8 cellular contexts compared by ENCODE assay signal in the genomic region with DNA sequence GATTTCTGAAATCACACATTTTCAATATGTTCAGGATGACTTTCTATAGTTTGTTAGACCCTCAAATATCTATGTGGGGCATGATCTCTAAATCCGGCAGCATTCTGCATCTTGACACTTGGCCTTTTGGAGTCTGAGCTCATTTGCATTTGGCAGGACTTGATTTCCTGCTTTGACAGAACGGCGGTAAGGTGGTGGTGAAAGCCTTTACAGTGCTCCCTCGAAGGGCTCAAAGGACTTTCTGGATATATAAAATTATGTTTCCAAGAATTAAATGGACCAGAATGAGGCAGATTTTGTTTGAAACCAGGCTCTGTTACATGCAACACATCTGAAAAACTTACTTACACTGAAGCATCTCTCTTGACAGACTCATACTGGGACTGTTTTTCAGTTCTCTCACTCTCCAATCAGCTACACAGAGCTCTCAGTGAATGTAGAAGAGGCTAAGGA.
DNase-seq lines count a peak whose midpoint lies in the region; ATAC-seq and TF ChIP-seq lines count a peak whose summit lies in the region.

No MANE protein-coding gene starts in this region.

- peak overlapping the region; percentile 80 for H2AFZ ChIP-seq in neuronal stem cell (ENCODE audit: low read length)

- no peak overlapping the region for H3K4ac ChIP-seq in neuronal stem cell (ENCODE audit: low read length)

- TF ChIP-seq POLR2A in gastroesophageal sphincter (IDR thresholded peaks at IDR 0.05) = no peak

- no peak overlapping the region for H2BK12ac ChIP-seq in neuronal stem cell (ENCODE audit: low read length)

- TF ChIP-seq CTCF in gastroesophageal sphincter (IDR thresholded peaks at IDR 0.05) = no peak

- peaks cover 0 to 34% (median 0%) of the 10 kb centered on the region in 3 donors for H3K4me1 ChIP-seq in gastroesophageal sphincter
- H3K4me1 ChIP-seq in neuronal stem cell (ENCODE audit: control insufficient read depth in 2 of 2, insufficient read depth in 1 of 2, low read depth in 1 of 2, low read length in 2 of 2) = peaks cover 11 to 21% of the 10 kb centered on the region in 2 donors

- no peak overlapping the region for H3K4me2 ChIP-seq in neuronal stem cell (ENCODE audit: insufficient read depth, low read length, poor library complexity, severe bottlenecking)

- H3K9ac ChIP-seq in neuronal stem cell (ENCODE audit: low read depth, low read length, poor library complexity) = no peak overlapping the region

- H3K23ac ChIP-seq in neuronal stem cell (ENCODE audit: low read depth, low read length, poor library complexity) = no peak overlapping the region

- 22 to 70% methylated on average over 4 of the region's 4 CpGs for WGBS in gastroesophageal sphincter (ENCODE audit: low coverage in 1 of 2), 2 donors
- WGBS in neuronal stem cell (ENCODE audit: extremely low coverage in 2 of 2, insufficient read length in 2 of 2, insufficient replicate concordance in 1 of 2), 2 donors = no CpG with 5 or more reads among the region's 4 CpGs

- intact Hi-C loops in Right ventricle myocardium inferior (cut with DNase I) = loop anchor here (2.0 to 10.0 kb wide), 6 partner anchors 85 to 499 kb away; a partner anchor contains a TSS
- intact Hi-C loops in cardiac septum (cut with DNase I) = loop anchor here (1.0 to 10.0 kb wide), 5 partner anchors 85 to 499 kb away; no protein-coding TSS in a partner anchor

- H2BK5ac ChIP-seq in neuronal stem cell (ENCODE audit: low read length) = no peak overlapping the region

- H3K36me3 ChIP-seq in gastroesophageal sphincter = no peaks in the 10 kb centered on the region
- no peaks in the 10 kb centered on the region for H3K36me3 ChIP-seq in neuronal stem cell (replicated peaks in 1 of 2; ENCODE audit: control insufficient read depth in 2 of 2, insufficient read depth in 2 of 2, low read length in 2 of 2)

- H3K9me3 ChIP-seq in gastroesophageal sphincter (no peaks in the 10 kb centered on the region), neuronal stem cell (replicated peaks in 1 of 2; ENCODE audit: control insufficient read depth in 2 of 2, insufficient read depth in 1 of 2, low read depth in 1 of 2, low read length in 2 of 2) (no peaks in the 10 kb centered on the region)

- no peaks in the 10 kb centered on the region for H3K79me1 ChIP-seq in neuronal stem cell (ENCODE audit: low read depth, low read length)

- no peaks in the 10 kb centered on the region for H3K27me3 ChIP-seq in gastroesophageal sphincter
- no peaks in the 10 kb centered on the region for H3K27me3 ChIP-seq in neuronal stem cell (ENCODE audit: control insufficient read depth in 3 of 3, insufficient read depth in 3 of 3, low read depth in 1 of 3, low read length in 3 of 3)

- no peak overlapping the region for H2AK5ac ChIP-seq in neuronal stem cell (ENCODE audit: low read depth, low read length)

- no peak overlapping the region for H3K18ac ChIP-seq in neuronal stem cell (ENCODE audit: low read length)

- no peak overlapping the region for H2BK120ac ChIP-seq in neuronal stem cell (ENCODE audit: low read depth, low read length)

- H3K4me3 ChIP-seq in gastroesophageal sphincter (peak overlapping the region in 1 of 2 donors; percentile 23), neuronal stem cell (ENCODE audit: low read length in 2 of 2) (peak overlapping the region in 1 of 2 donors; percentile 47)

- no peak overlapping the region for H3K14ac ChIP-seq in neuronal stem cell (ENCODE audit: low read length)

- no peak for TF ChIP-seq EP300 in gastroesophageal sphincter (IDR thresholded peaks at IDR 0.05)

- peak; percentile 27 for ATAC-seq in Right ventricle myocardium inferior
- peak; percentile 13 for ATAC-seq in gastroesophageal sphincter

- no peak overlapping the region for H4K91ac ChIP-seq in neuronal stem cell (ENCODE audit: low read depth, low read length, poor library complexity)

- DNase-seq in Right ventricle myocardium inferior (ENCODE audit: missing footprints) (no peak), cardiac septum (ENCODE audit: low spot score) (no peak), neuronal stem cell (ENCODE audit: low spot score) (no peak), T-helper 9 cell (no peak), GOT3 (lab: John Stamatoyannopoulos, UW) (no peak), inferior parietal cortex (ENCODE audit: extremely low spot score) (no peak), NCI-H446 (lab: John Stamatoyannopoulos, UW) (no peak)

- H3K27ac ChIP-seq in gastroesophageal sphincter (peak overlapping the region in 3 of 4 donors; percentile 70 to 78 (median 77)), neuronal stem cell (replicated peaks; ENCODE audit: low read length) (peak overlapping the region; percentile 78)

- H2BK15ac ChIP-seq in neuronal stem cell (ENCODE audit: low read length) = no peak overlapping the region

- H4K8ac ChIP-seq in neuronal stem cell (ENCODE audit: low read depth, low read length) = no peak overlapping the region
